18 cellular contexts compared by ENCODE assay signal in genomic region chr11:64670975-64671374, GRCh38. TPM values are rescaled to one million over a fixed set of nuclear protein-coding genes. Genes with fewer than 3 reads are reported as not detected.
"Had no signal": no experiment of that assay in that cellular context is flagged by ENCODE, and none has a peak within 500 bp of the region (broad histone marks: within the 10 kb centered on the region; RNA-seq: fewer than 3 reads in every experiment).

No MANE protein-coding gene starts in this region.

- ATAC-seq: gastroesophageal sphincter; natural killer cell; stimulated activated naive CD8-positive, alpha-beta T cell treated with anti-CD3 and anti-CD28 coated beads, Interleukin-15, Interleukin-2, amounts not matched to agents 100 U/mL and 50 U/mL, for 24 hours had no signal

- H3K9ac ChIP-seq: neural progenitor cell had no signal

- DNase-seq: caudate nucleus; dorsolateral prefrontal cortex; effector CD8-positive, alpha-beta T cell; glutamatergic neuron; immature natural killer cell; natural killer cell; nucleus accumbens; ovary; stimulated activated CD4-positive, alpha-beta T cell treated with anti-CD3 and anti-CD28 coated beads, Interleukin-2, amount 100 ng/mL, for 48 hours; stimulated activated naive CD8-positive, alpha-beta T cell treated with anti-CD3 and anti-CD28 coated beads, Interleukin-15, Interleukin-2, amounts not matched to agents 100 U/mL and 50 U/mL, for 24 hours; thyroid gland had no signal

- H3K4me1 ChIP-seq: thyroid gland had no signal

- H3K36me3 ChIP-seq: gastroesophageal sphincter, neural progenitor cell, ovary, right atrium auricular region, suprapubic skin, thyroid gland had no signal

- H3K27ac ChIP-seq: coronary artery, dorsolateral prefrontal cortex, gastroesophageal sphincter, neural progenitor cell, ovary, right atrium auricular region, suprapubic skin, thyroid gland had no signal

- H3K4me3 ChIP-seq: coronary artery, dorsolateral prefrontal cortex, gastroesophageal sphincter, neural progenitor cell, ovary, right atrium auricular region, smooth muscle cell, suprapubic skin, thyroid gland had no signal

- H3K4me2 ChIP-seq: neural progenitor cell, smooth muscle cell had no signal

- H3K9me3 ChIP-seq: gastroesophageal sphincter, ovary, right atrium auricular region, suprapubic skin, thyroid gland had no signal

- H3K27me3 ChIP-seq: dorsolateral prefrontal cortex, ovary, right atrium auricular region, thyroid gland had no signal

RNA-seq across cellular contexts. Expression of gene NRXN2, which starts 52.0 kb away (rescaled TPM):
- polyA plus RNA-seq: keratinocyte had no signal
